20 cellular contexts compared by ENCODE assay signal in genomic region chr7:106499897-106500296, GRCh38.
A peak's percentile ranks its signal among the peaks of the same experiment; 100 is the strongest.
DNase-seq lines count a peak whose midpoint lies in the region; ATAC-seq, FAIRE-seq and TF ChIP-seq lines count a peak whose summit lies in the region.
"Had no signal": no experiment of that assay in that cellular context is flagged by ENCODE, and none has a peak within 500 bp of the region (broad histone marks: within the 10 kb centered on the region; RNA-seq: fewer than 3 reads in every experiment).

No MANE protein-coding gene starts in this region.

- no peak overlapping the region for H3K27ac ChIP-seq in GM23338 (ENCODE audit: low read depth)
- no peak overlapping the region for H3K27ac ChIP-seq in K562 (ENCODE audit: extremely low read depth, low read depth, low read length)
- H3K27ac ChIP-seq in gastrocnemius medialis, result no peak overlapping the region
- H3K27ac ChIP-seq: BLaER1 treated with 17β-estradiol and CSF1 and Interleukin-3, amounts not matched to agents 10 nM and 100 nM; C4-2B had no signal

- H3K36me3 Mint-ChIP-seq in GM23338 (ENCODE audit: low read depth), result no peaks in the 10 kb centered on the region
- H3K36me3 Mint-ChIP-seq in activated T-helper 2 cell treated with anti-CD3 and anti-CD28 coated beads, Interferon-gamma antibody, Interleukin-2, Interleukin-4, amounts not matched to agents 10 μg/mL and 5 μg/mL and 100 μg/mL, durations not matched to agents 14 hours and 24 hours and 36 hours (ENCODE audit: low read depth), result peaks cover 6% of the 10 kb centered on the region
- H3K36me3 Mint-ChIP-seq in endothelial cell (ENCODE audit: low read depth, unreplicated experiment), result no peaks in the 10 kb centered on the region
- H3K36me3 Mint-ChIP-seq: CD8-positive, alpha-beta T cell had no signal

- no peak for TF ChIP-seq EP300 in K562 (IDR thresholded peaks at IDR 0.05; ENCODE audit: low read length)

- in situ Hi-C loops in K562 (cut with MboI) (no loop called here), gastrocnemius medialis (cut with MboI; ENCODE audit: low sequenced_read_pairs in 4 of 4) (no loop called here)

- no peak for DNase-seq in GM23338 (ENCODE audit: low spot score)
- DNase-seq in K562 (ENCODE audit: extremely low read depth in 1 of 4, low spot score in 3 of 4), result no peak
- DNase-seq in activated T-helper 2 cell treated with anti-CD3 and anti-CD28 coated beads, Interferon-gamma antibody, Interleukin-2, Interleukin-4, amounts not matched to agents 10 μg/mL and 5 μg/mL and 100 μg/mL, durations not matched to agents 14 hours and 24 hours and 36 hours (ENCODE audit: low spot score), result no peak
- no peak for DNase-seq in gastrocnemius medialis
- no peak for DNase-seq in endothelial cell (ENCODE audit: low spot score)
- DNase-seq: 8988T; AML-193; Caco-2; Calu3; CD4-positive, alpha-beta T cell; CD8-positive, alpha-beta T cell; DMS79 treated with DMSO at 0.1 percent for 48 hours; GF-D8 had no signal

- no peaks in the 10 kb centered on the region for H3F3A ChIP-seq in GM23338 (replicated peaks; ENCODE audit: low read depth)

- H3K4me3 ChIP-seq in GM23338 (no peak overlapping the region), K562 (no peak overlapping the region), gastrocnemius medialis (no peak overlapping the region)
- H3K4me3 ChIP-seq: BLaER1 treated with 17β-estradiol and CSF1 and Interleukin-3, amounts not matched to agents 10 nM and 100 nM had no signal

- H3K27me3 ChIP-seq in GM23338 (ENCODE audit: insufficient read depth) (no peaks in the 10 kb centered on the region), K562 (ENCODE audit: control insufficient read depth in 2 of 2, insufficient read depth in 2 of 2, low read length in 2 of 2) (no peaks in the 10 kb centered on the region), gastrocnemius medialis (no peaks in the 10 kb centered on the region)
- H3K27me3 ChIP-seq: BLaER1 treated with 17β-estradiol and CSF1 and Interleukin-3, amounts not matched to agents 10 nM and 100 nM had no signal

- peak overlapping the region; percentile 66; the same call in 1 of the 2 replicates for H2AFZ ChIP-seq in GM23338
- H2AFZ ChIP-seq in K562 (ENCODE audit: low read depth, low read length), result peak overlapping the region; percentile 57

- no peaks in the 10 kb centered on the region for H3K79me2 ChIP-seq in GM23338 (replicated peaks; ENCODE audit: insufficient read depth)
- no peaks in the 10 kb centered on the region for H3K79me2 ChIP-seq in K562 (ENCODE audit: control insufficient read depth, insufficient read depth, low read length)

- H3K27ac Mint-ChIP-seq in GM23338 (peak overlapping the region; percentile 28), endothelial cell (ENCODE audit: unreplicated experiment) (no peak overlapping the region)
- H3K27ac Mint-ChIP-seq in activated T-helper 2 cell treated with anti-CD3 and anti-CD28 coated beads, Interferon-gamma antibody, Interleukin-2, Interleukin-4, amounts not matched to agents 10 μg/mL and 5 μg/mL and 100 μg/mL, durations not matched to agents 14 hours and 24 hours and 36 hours, result no peak overlapping the region
- H3K27ac Mint-ChIP-seq: B cell; CD4-positive, alpha-beta T cell; CD8-positive, alpha-beta T cell had no signal

- H4K20me1 ChIP-seq in GM23338 (replicated peaks; ENCODE audit: insufficient read depth) (no peaks in the 10 kb centered on the region), K562 (replicated peaks; ENCODE audit: control insufficient read depth, insufficient read depth, low read length) (no peaks in the 10 kb centered on the region)
- H4K20me1 ChIP-seq: BLaER1 treated with 17β-estradiol and CSF1 and Interleukin-3, amounts not matched to agents 10 nM and 100 nM had no signal

- H3K4me3 Mint-ChIP-seq in GM23338 (no peak overlapping the region), endothelial cell (ENCODE audit: unreplicated experiment) (no peak overlapping the region)
- no peak overlapping the region for H3K4me3 Mint-ChIP-seq in activated T-helper 2 cell treated with anti-CD3 and anti-CD28 coated beads, Interferon-gamma antibody, Interleukin-2, Interleukin-4, amounts not matched to agents 10 μg/mL and 5 μg/mL and 100 μg/mL, durations not matched to agents 14 hours and 24 hours and 36 hours (ENCODE audit: low read depth)
- H3K4me3 Mint-ChIP-seq: B cell; CD4-positive, alpha-beta T cell; CD8-positive, alpha-beta T cell had no signal

- no peak for TF ChIP-seq RAD21 in K562 (CRISPR knock-in tag; conservative IDR thresholded peaks at IDR 0.05 in 1 of 2, IDR thresholded peaks at IDR 0.05 in 1 of 2)

- no peaks in the 10 kb centered on the region for H3K4me1 Mint-ChIP-seq in GM23338
- peaks cover 15% of the 10 kb centered on the region for H3K4me1 Mint-ChIP-seq in activated T-helper 2 cell treated with anti-CD3 and anti-CD28 coated beads, Interferon-gamma antibody, Interleukin-2, Interleukin-4, amounts not matched to agents 10 μg/mL and 5 μg/mL and 100 μg/mL, durations not matched to agents 14 hours and 24 hours and 36 hours (ENCODE audit: low read depth)
- H3K4me1 Mint-ChIP-seq in endothelial cell (ENCODE audit: unreplicated experiment), result no peaks in the 10 kb centered on the region
- H3K4me1 Mint-ChIP-seq: B cell had no signal

- H3K36me3 ChIP-seq in GM23338 (ENCODE audit: insufficient read depth), result no peaks in the 10 kb centered on the region
- H3K36me3 ChIP-seq in K562 (ENCODE audit: control insufficient read depth, insufficient read depth, low read length), result no peaks in the 10 kb centered on the region
- no peaks in the 10 kb centered on the region for H3K36me3 ChIP-seq in gastrocnemius medialis
- H3K36me3 ChIP-seq: BLaER1 treated with 17β-estradiol and CSF1 and Interleukin-3, amounts not matched to agents 10 nM and 100 nM had no signal

- no peak overlapping the region for H3K4me2 ChIP-seq in GM23338
- H3K4me2 ChIP-seq in K562 (ENCODE audit: insufficient read depth, low read length), result no peak overlapping the region
- H3K4me2 ChIP-seq: BLaER1 treated with 17β-estradiol and CSF1 and Interleukin-3, amounts not matched to agents 10 nM and 100 nM had no signal

- no peaks in the 10 kb centered on the region for H3K4me1 ChIP-seq in GM23338 (ENCODE audit: insufficient read depth)
- H3K4me1 ChIP-seq in K562 (replicated peaks in 1 of 2; ENCODE audit: control insufficient read depth in 2 of 2, insufficient read depth in 2 of 2, low read length in 2 of 2), result peaks cover 6 to 25% of the 10 kb centered on the region in 2 experiments; a peak in 4 of 5 replicates
- H3K4me1 ChIP-seq in gastrocnemius medialis, result no peaks in the 10 kb centered on the region
- H3K4me1 ChIP-seq: Caco-2 had no signal

- 72% methylated on average over 4 of the region's 4 CpGs for WGBS in K562 (ENCODE audit: insufficient coverage, low coverage, missing lambda C conversion rate)

- H3K9me2 ChIP-seq in GM23338 (ENCODE audit: insufficient read depth), result no peaks in the 10 kb centered on the region

- intact Hi-C loops in K562 (cut with micrococcal nuclease), result no loop called here
- intact Hi-C loops in activated T-helper 2 cell treated with anti-CD3 and anti-CD28 coated beads, Interferon-gamma antibody, Interleukin-2, Interleukin-4, amounts not matched to agents 10 μg/mL and 5 μg/mL and 100 μg/mL, durations not matched to agents 14 hours and 24 hours and 36 hours (cut with micrococcal nuclease), result no loop called here
- intact Hi-C loops in gastrocnemius medialis (cut with DNase I; ENCODE audit: low total_unique reads), result no loop called here

- no peaks in the 10 kb centered on the region for H3K9me1 ChIP-seq in K562 (ENCODE audit: control insufficient read depth, insufficient read depth, low read length)

- CTCF ChIA-PET in K562 (lab: Yijun Ruan, JAX; ENCODE audit: low intra/inter-chr PET ratio), result no interaction called here

- H3K9me3 ChIP-seq in K562 (replicated peaks; ENCODE audit: control insufficient read depth, insufficient read depth, low read depth, low read length) (no peaks in the 10 kb centered on the region; the same call in 1 of the 2 replicates), gastrocnemius medialis (no peaks in the 10 kb centered on the region)
- H3K9me3 ChIP-seq: Caco-2 had no signal

- TF ChIP-seq POLR2A in K562 (conservative IDR thresholded peaks at IDR 0.05), result no peak
- TF ChIP-seq POLR2A in gastrocnemius medialis (IDR thresholded peaks at IDR 0.05), result no peak

- TF ChIP-seq CTCF in GM23338 (conservative IDR thresholded peaks at IDR 0.05; ENCODE audit: low read depth in 2 of 2), result no peak
- no peak for TF ChIP-seq CTCF in K562 (IDR thresholded peaks at IDR 0.05 in 2 of 3, conservative IDR thresholded peaks at IDR 0.05 in 1 of 3; ENCODE audit: insufficient read depth in 2 of 3, low read depth in 1 of 3, low read length in 3 of 3)
- no peak for TF ChIP-seq CTCF in gastrocnemius medialis (IDR thresholded peaks at IDR 0.05 in 4 of 5, conservative IDR thresholded peaks at IDR 0.05 in 1 of 5)
- TF ChIP-seq CTCF in endothelial cell (IDR thresholded peaks at IDR 0.05; ENCODE audit: unreplicated experiment), result no peak

- no peak overlapping the region for H3K9ac ChIP-seq in K562 (ENCODE audit: insufficient read depth in 1 of 2, low read depth in 2 of 2, low read length in 2 of 2)
- H3K9ac ChIP-seq: BLaER1 treated with 17β-estradiol and CSF1 and Interleukin-3, amounts not matched to agents 10 nM and 100 nM had no signal

- POLR2A ChIA-PET in K562 (lab: Yijun Ruan, JAX), result no interaction called here

- peaks cover 2% of the 10 kb centered on the region; the same call in 1 of the 3 replicates for H3K9me3 Mint-ChIP-seq in GM23338
- H3K9me3 Mint-ChIP-seq in activated T-helper 2 cell treated with anti-CD3 and anti-CD28 coated beads, Interferon-gamma antibody, Interleukin-2, Interleukin-4, amounts not matched to agents 10 μg/mL and 5 μg/mL and 100 μg/mL, durations not matched to agents 14 hours and 24 hours and 36 hours, result peaks cover 19% of the 10 kb centered on the region
- no peaks in the 10 kb centered on the region for H3K9me3 Mint-ChIP-seq in endothelial cell (ENCODE audit: unreplicated experiment)
- H3K9me3 Mint-ChIP-seq: CD4-positive, alpha-beta T cell; CD8-positive, alpha-beta T cell had no signal

- BruUV-seq in K562 (replicated peaks; lab: Mats Ljungman, UMichigan), result no TSS peak

- FAIRE-seq in K562 (lab: Jason Lieb, UNC), result no peak
- FAIRE-seq: A204.1, D721Med, GM12892, GM18507 had no signal

- ATAC-seq in GM23338 (no peak), K562 (no peak), gastrocnemius medialis (no peak)
- ATAC-seq: CD8-positive, alpha-beta T cell had no signal

- peaks cover 3% of the 10 kb centered on the region for H3K27me3 Mint-ChIP-seq in GM23338 (ENCODE audit: insufficient read depth, low read depth, poor library complexity)
- H3K27me3 Mint-ChIP-seq in activated T-helper 2 cell treated with anti-CD3 and anti-CD28 coated beads, Interferon-gamma antibody, Interleukin-2, Interleukin-4, amounts not matched to agents 10 μg/mL and 5 μg/mL and 100 μg/mL, durations not matched to agents 14 hours and 24 hours and 36 hours (ENCODE audit: low read depth), result no peaks in the 10 kb centered on the region
- H3K27me3 Mint-ChIP-seq in endothelial cell (ENCODE audit: unreplicated experiment), result no peaks in the 10 kb centered on the region

TF ChIP-seq in GM23338, 12 proteins besides CTCF, POLR2A, EP300 and RAD21 (continues in another document):
- TF ChIP-seq JUNB (IDR thresholded peaks at IDR 0.05; ENCODE audit: unreplicated experiment) (no peak), CREB1 (CRISPR knock-in tag; IDR thresholded peaks at IDR 0.05; ENCODE audit: low read depth) (no peak)

TF ChIP-seq in K562, 482 proteins besides CTCF, POLR2A, EP300 and RAD21 (continues in another document):
- peak; percentile 40; the same call in 1 of the 2 replicates for TF ChIP-seq MAFF (IDR thresholded peaks at IDR 0.05; ENCODE audit: low read length)
- peak; percentile 58 for TF ChIP-seq MAFG (tag; conservative IDR thresholded peaks at IDR 0.05)
